In genomic region chr9:5851445-5851844, GRCh38 we compare ENCODE assay signal across 8 cellular contexts. TPM values are rescaled to one million over a fixed set of nuclear protein-coding genes. Genes with fewer than 3 reads are reported as not detected.
DNase-seq lines count a peak whose midpoint lies in the region; ATAC-seq and TF ChIP-seq lines count a peak whose summit lies in the region.

No MANE protein-coding gene starts in this region.

- ATAC-seq in GM18498 (IDR thresholded peaks at IDR 0.05; ENCODE audit: unreplicated experiment): peak; percentile 93
- ATAC-seq in GM21723 (IDR thresholded peaks at IDR 0.05; ENCODE audit: unreplicated experiment): peak; percentile 95
- peak; percentile 91 for ATAC-seq in activated naive CD8-positive, alpha-beta T cell treated with anti-CD3 and anti-CD28 coated beads, Interleukin-2, amount 50 U/mL, for 24 hours
- ATAC-seq in right cardiac atrium: no peak

- peaks cover 52% of the 10 kb centered on the region for H3K4me1 Mint-ChIP-seq in activated naive CD8-positive, alpha-beta T cell treated with anti-CD3 and anti-CD28 coated beads, Interleukin-2, amount 50 U/mL, for 24 hours
- H3K4me1 Mint-ChIP-seq in mesothelial cell of epicardium: peaks cover 28% of the 10 kb centered on the region

- H3K4me3 ChIP-seq in KMS-11 (IDR thresholded peaks at IDR 0.05; ENCODE audit: insufficient read depth, low read depth, low read length) (no peak overlapping the region), right cardiac atrium (ENCODE audit: low read length) (no peak overlapping the region)

- H3K4me1 ChIP-seq in KMS-11 (ENCODE audit: low read depth, poor library complexity, severe bottlenecking) (peaks cover 27% of the 10 kb centered on the region), right cardiac atrium (ENCODE audit: control insufficient read depth, insufficient read depth, low read length) (no peaks in the 10 kb centered on the region)

- H3K27ac ChIP-seq in KMS-11 (no peak overlapping the region), right cardiac atrium (ENCODE audit: low read length) (no peak overlapping the region)

- no peaks in the 10 kb centered on the region for H3K9me3 Mint-ChIP-seq in activated naive CD8-positive, alpha-beta T cell treated with anti-CD3 and anti-CD28 coated beads, Interleukin-2, amount 50 U/mL, for 24 hours
- no peaks in the 10 kb centered on the region for H3K9me3 Mint-ChIP-seq in mesothelial cell of epicardium

- TF ChIP-seq CTCF in KMS-11 (conservative IDR thresholded peaks at IDR 0.05; ENCODE audit: low read depth, low read length): no peak
- TF ChIP-seq CTCF in mesothelial cell of epicardium (IDR thresholded peaks at IDR 0.05; ENCODE audit: unreplicated experiment): no peak

- H3K36me3 ChIP-seq in KMS-11 (ENCODE audit: insufficient read depth): no peaks in the 10 kb centered on the region

- H3K27me3 ChIP-seq in KMS-11 (ENCODE audit: insufficient read depth, low read depth) (no peaks in the 10 kb centered on the region), right cardiac atrium (ENCODE audit: control insufficient read depth, insufficient read depth) (no peaks in the 10 kb centered on the region)

- no peak overlapping the region for H3K9ac ChIP-seq in KMS-11

- H2AFZ ChIP-seq in KMS-11 (ENCODE audit: low read depth): no peak overlapping the region

- intact Hi-C loops in right cardiac atrium (cut with DNase I): no loop called here

- peak overlapping the region; percentile 16 for H3K4me3 Mint-ChIP-seq in activated naive CD8-positive, alpha-beta T cell treated with anti-CD3 and anti-CD28 coated beads, Interleukin-2, amount 50 U/mL, for 24 hours
- H3K4me3 Mint-ChIP-seq in mesothelial cell of epicardium: no peak overlapping the region

- no peaks in the 10 kb centered on the region for H3K79me2 ChIP-seq in KMS-11 (ENCODE audit: insufficient read depth, low read depth)

- H3K27ac Mint-ChIP-seq in activated naive CD8-positive, alpha-beta T cell treated with anti-CD3 and anti-CD28 coated beads, Interleukin-2, amount 50 U/mL, for 24 hours: peak overlapping the region; percentile 33
- no peak overlapping the region for H3K27ac Mint-ChIP-seq in mesothelial cell of epicardium

- no peak for DNase-seq in activated naive CD8-positive, alpha-beta T cell treated with anti-CD3 and anti-CD28 coated beads, Interleukin-2, amount 50 U/mL, for 24 hours
- peak; percentile 60 for DNase-seq in stimulated activated CD4-positive, alpha-beta T cell treated with anti-CD3 and anti-CD28 coated beads, Interleukin-4, amount 100 ng/mL, for 24 hours
- DNase-seq in D341Med (ENCODE audit: low spot score) (no peak), right cardiac atrium (no peak), mesothelial cell of epicardium (ENCODE audit: low spot score in 2 of 2, unreplicated experiment in 2 of 2) (no peak)

- H3K9me3 ChIP-seq in right cardiac atrium (ENCODE audit: control insufficient read depth, low read length): no peaks in the 10 kb centered on the region

- 82% methylated on average over 2 of the region's 2 CpGs for WGBS in right cardiac atrium

- no peaks in the 10 kb centered on the region for H3K27me3 Mint-ChIP-seq in activated naive CD8-positive, alpha-beta T cell treated with anti-CD3 and anti-CD28 coated beads, Interleukin-2, amount 50 U/mL, for 24 hours
- H3K27me3 Mint-ChIP-seq in mesothelial cell of epicardium (ENCODE audit: low read depth): no peaks in the 10 kb centered on the region

- no peaks in the 10 kb centered on the region for H4K20me1 ChIP-seq in KMS-11 (ENCODE audit: insufficient read depth)

- peak overlapping the region; percentile 21; the same call in 1 of the 2 replicates for H3K4me2 ChIP-seq in KMS-11

- peaks cover 2% of the 10 kb centered on the region for H3K36me3 Mint-ChIP-seq in activated naive CD8-positive, alpha-beta T cell treated with anti-CD3 and anti-CD28 coated beads, Interleukin-2, amount 50 U/mL, for 24 hours (ENCODE audit: low read depth)
- H3K36me3 Mint-ChIP-seq in mesothelial cell of epicardium: no peaks in the 10 kb centered on the region

RNA-seq across cellular contexts. Expression of gene ERMP1, which starts 18.5 kb away (rescaled TPM):
- 10 to 100 TPM; 13.3 to 26.8 (median 21.9) TPM for total RNA-seq in right cardiac atrium
- 8.6 TPM for polyA plus RNA-seq in right cardiac atrium
- 25.2 to 26.1 TPM (median 25.4 TPM) in 3 replicates for total RNA-seq in mesothelial cell of epicardium

RNA-seq across cellular contexts. Expression of gene MLANA, which starts 39.2 kb away (rescaled TPM):
- total RNA-seq in right cardiac atrium (not detected), mesothelial cell of epicardium (not detected in 3 replicates)
- polyA plus RNA-seq in right cardiac atrium: not detected

Comparison
In these comparisons a context has a peak if more than half of its experiments do, and no peak if none do; other contexts are left out.
1. ATAC-seq: peak in GM18498 (single experiment), GM21723 (single experiment) and activated naive CD8-positive, alpha-beta T cell treated with anti-CD3 and anti-CD28 coated beads, Interleukin-2, amount 50 U/mL, for 24 hours (single experiment); none in right cardiac atrium (0 of 2).